In genomic region chr6:133355922-133356321, GRCh38 we compare ENCODE assay signal across 37 cellular contexts.
"Had no signal": no experiment of that assay in that cellular context is flagged by ENCODE, and none has a peak within 500 bp of the region (broad histone marks: within the 10 kb centered on the region; RNA-seq: fewer than 3 reads in every experiment).

No MANE protein-coding gene starts in this region.

- H3K27ac Mint-ChIP-seq: activated B cell treated with CpG ODN at 0.5 μM for 24 hours; activated CD4-positive, alpha-beta memory T cell treated with anti-CD3 and anti-CD28 coated beads for 36 hours; activated CD4-positive, alpha-beta T cell treated with anti-CD3 and anti-CD28 coated beads, Interleukin-2, amount 10 ng/mL, durations not matched to agents 24 days and 14 days; activated CD8-positive, alpha-beta T cell treated with anti-CD3 and anti-CD28 coated beads for 36 hours; activated naive CD4-positive, alpha-beta T cell treated with anti-CD3 and anti-CD28 coated beads, Interleukin-2, amount 10 ng/mL, durations not matched to agents 7 days and 5 days; activated naive CD4-positive, alpha-beta T cell treated with anti-CD3 and anti-CD28 coated beads, Interleukin-2, amount 50 U/mL, for 24 hours; activated naive CD8-positive, alpha-beta T cell; activated naive CD8-positive, alpha-beta T cell treated with anti-CD3 and anti-CD28 coated beads, Interleukin-2, amount 10 ng/mL, durations not matched to agents 7 days and 5 days; activated naive CD8-positive, alpha-beta T cell treated with anti-CD3 and anti-CD28 coated beads, Interleukin-2, amount 50 U/mL, for 24 hours; activated T-cell treated with anti-CD3 and anti-CD28 coated beads, Interleukin-2, amount 50 U/mL, for 72 hours; activated T-helper 1 cell treated with anti-CD3 and anti-CD28 coated beads, Interleukin-12 subunit alpha, Interleukin-12 subunit beta, Interleukin-2, Interleukin-4 antibody, amounts not matched to agents 30 ng/mL and 10 ng/mL and 1 ng/mL, durations not matched to agents 14 hours and 24 hours and 36 hours; activated T-helper 17 cell treated with anti-CD3 and anti-CD28 coated beads, Interleukin-2, amount 50 U/mL, for 72 hours; brain; T-helper 1 cell treated with Interleukin-12 subunit alpha and Interleukin-12 subunit beta and Interleukin-4 antibody, amounts not matched to agents 30 μg/mL and 1 μg/mL, for 36 hours; T-helper 2 cell treated with Interferon-gamma antibody and Interleukin-4, amounts not matched to agents 5 μg/mL and 100 μg/mL, for 36 hours had no signal

- ATAC-seq: activated CD8-positive, alpha-beta T cell treated with anti-CD3 and anti-CD28 coated beads for 36 hours; activated naive CD8-positive, alpha-beta T cell treated with anti-CD3 and anti-CD28 coated beads, Interleukin-2, amount 50 U/mL, for 24 hours; activated T-cell treated with anti-CD3 and anti-CD28 coated beads, Interleukin-2, amount 50 U/mL, for 4 hours; activated T-cell treated with anti-CD3 and anti-CD28 coated beads, Interleukin-2, amount 50 U/mL, for 72 hours; activated T-helper 17 cell treated with anti-CD3 and anti-CD28 coated beads, Interleukin-2, amount 50 U/mL, for 72 hours had no signal

- H3K4me3 Mint-ChIP-seq: activated B cell treated with CpG ODN at 0.5 μM for 24 hours; activated CD4-positive, alpha-beta memory T cell treated with anti-CD3 and anti-CD28 coated beads for 36 hours; activated CD4-positive, alpha-beta T cell treated with anti-CD3 and anti-CD28 coated beads, Interleukin-2, amount 10 ng/mL, durations not matched to agents 24 days and 14 days; activated CD8-positive, alpha-beta T cell treated with anti-CD3 and anti-CD28 coated beads for 36 hours; activated naive CD4-positive, alpha-beta T cell treated with anti-CD3 and anti-CD28 coated beads, Interleukin-2, amount 10 ng/mL, durations not matched to agents 7 days and 5 days; activated naive CD4-positive, alpha-beta T cell treated with anti-CD3 and anti-CD28 coated beads, Interleukin-2, amount 50 U/mL, for 24 hours; activated naive CD8-positive, alpha-beta T cell; activated naive CD8-positive, alpha-beta T cell treated with anti-CD3 and anti-CD28 coated beads, Interleukin-2, amount 10 ng/mL, durations not matched to agents 7 days and 5 days; activated naive CD8-positive, alpha-beta T cell treated with anti-CD3 and anti-CD28 coated beads, Interleukin-2, amount 50 U/mL, for 24 hours; activated T-cell treated with anti-CD3 and anti-CD28 coated beads, Interleukin-2, amount 50 U/mL, for 4 hours; activated T-cell treated with anti-CD3 and anti-CD28 coated beads, Interleukin-2, amount 50 U/mL, for 72 hours; activated T-helper 1 cell treated with anti-CD3 and anti-CD28 coated beads, Interleukin-12 subunit alpha, Interleukin-12 subunit beta, Interleukin-2, Interleukin-4 antibody, amounts not matched to agents 30 ng/mL and 10 ng/mL and 1 ng/mL, durations not matched to agents 14 hours and 24 hours and 36 hours; activated T-helper 17 cell treated with anti-CD3 and anti-CD28 coated beads, Interleukin-2, amount 50 U/mL, for 72 hours; brain; central memory CD8-positive, alpha-beta T cell; T-helper 1 cell treated with Interleukin-12 subunit alpha and Interleukin-12 subunit beta and Interleukin-4 antibody, amounts not matched to agents 30 μg/mL and 1 μg/mL, for 36 hours; T-helper 2 cell treated with Interferon-gamma antibody and Interleukin-4, amounts not matched to agents 5 μg/mL and 100 μg/mL, for 36 hours had no signal

- H3K27me3 ChIP-seq: ascending aorta, cardiac muscle cell had no signal

- H3K9me3 ChIP-seq: ascending aorta had no signal

- H3K27ac ChIP-seq: ascending aorta, cardiac muscle cell, VCaP had no signal

- H3K36me3 ChIP-seq: ascending aorta, cardiac muscle cell had no signal

- H3K4me3 ChIP-seq: ascending aorta, cardiac muscle cell had no signal

- H3K4me1 ChIP-seq: ascending aorta had no signal

- DNase-seq: activated B cell treated with CpG ODN at 0.5 μM for 24 hours; activated CD4-positive, alpha-beta memory T cell treated with anti-CD3 and anti-CD28 coated beads for 36 hours; activated CD4-positive, alpha-beta T cell treated with anti-CD3 and anti-CD28 coated beads for 4 hours; activated CD4-positive, alpha-beta T cell treated with anti-CD3 and anti-CD28 coated beads, Interleukin-2, amount 10 ng/mL, durations not matched to agents 24 days and 14 days; activated CD4-positive, alpha-beta T cell treated with anti-CD3 and anti-CD28 coated beads, Interleukin-2, amount 50 U/mL, for 1 hour; activated CD4-positive, alpha-beta T cell treated with anti-CD3 and anti-CD28 coated beads, Interleukin-2, amount 50 U/mL, for 4 hours; activated CD4-positive, CD25-positive, alpha-beta regulatory T cell treated with anti-CD3 and anti-CD28 coated beads, Interleukin-2, amount 50 U/mL, for 72 hours; activated CD8-positive, alpha-beta memory T cell treated with anti-CD3 and anti-CD28 coated beads, Interleukin-2, amount 50 U/mL, for 4 hours; activated CD8-positive, alpha-beta T cell treated with anti-CD3 and anti-CD28 coated beads for 36 hours; activated effector memory CD4-positive, alpha-beta T cell treated with anti-CD3 and anti-CD28 coated beads, Interleukin-2, amount 50 U/mL, for 16 hours; activated gamma-delta T cell treated with Interleukin-2 at 50 U/mL for 16 hours; activated naive CD4-positive, alpha-beta T cell; activated naive CD4-positive, alpha-beta T cell treated with anti-CD3 and anti-CD28 coated beads, Interleukin-2, amount 10 ng/mL, durations not matched to agents 7 days and 5 days; activated naive CD8-positive, alpha-beta T cell treated with anti-CD3 and anti-CD28 coated beads, Interleukin-2, amount 10 ng/mL, durations not matched to agents 7 days and 5 days; activated naive CD8-positive, alpha-beta T cell treated with anti-CD3 and anti-CD28 coated beads, Interleukin-2, amount 50 U/mL, for 24 hours; activated T-cell treated with anti-CD3 and anti-CD28 coated beads for 4 hours; activated T-cell treated with anti-CD3 and anti-CD28 coated beads, Interleukin-2, amount 50 U/mL, for 1 hour; activated T-cell treated with anti-CD3 and anti-CD28 coated beads, Interleukin-2, amount 50 U/mL, for 4 hours; activated T-cell treated with anti-CD3 and anti-CD28 coated beads, Interleukin-2, amount 50 U/mL, for 72 hours; amygdala; anterior cingulate cortex; caudate nucleus; cerebellar nuclear complex; T-helper 1 cell; T-helper 2 cell; T-helper 9 cell had no signal

- H3K36me3 Mint-ChIP-seq: activated CD4-positive, alpha-beta memory T cell treated with anti-CD3 and anti-CD28 coated beads for 36 hours; activated naive CD4-positive, alpha-beta T cell treated with anti-CD3 and anti-CD28 coated beads, Interleukin-2, amount 10 ng/mL, durations not matched to agents 7 days and 5 days; activated naive CD4-positive, alpha-beta T cell treated with anti-CD3 and anti-CD28 coated beads, Interleukin-2, amount 50 U/mL, for 24 hours; activated naive CD8-positive, alpha-beta T cell; activated naive CD8-positive, alpha-beta T cell treated with anti-CD3 and anti-CD28 coated beads, Interleukin-2, amount 10 ng/mL, durations not matched to agents 7 days and 5 days; brain had no signal

- H3K9me3 Mint-ChIP-seq: activated B cell treated with CpG ODN at 0.5 μM for 24 hours; activated CD4-positive, alpha-beta memory T cell treated with anti-CD3 and anti-CD28 coated beads for 36 hours; activated CD4-positive, alpha-beta T cell treated with anti-CD3 and anti-CD28 coated beads, Interleukin-2, amount 10 ng/mL, durations not matched to agents 24 days and 14 days; activated CD8-positive, alpha-beta T cell treated with anti-CD3 and anti-CD28 coated beads for 36 hours; activated naive CD4-positive, alpha-beta T cell treated with anti-CD3 and anti-CD28 coated beads, Interleukin-2, amount 10 ng/mL, durations not matched to agents 7 days and 5 days; activated naive CD4-positive, alpha-beta T cell treated with anti-CD3 and anti-CD28 coated beads, Interleukin-2, amount 50 U/mL, for 24 hours; activated naive CD8-positive, alpha-beta T cell treated with anti-CD3 and anti-CD28 coated beads, Interleukin-2, amount 10 ng/mL, durations not matched to agents 7 days and 5 days; activated naive CD8-positive, alpha-beta T cell treated with anti-CD3 and anti-CD28 coated beads, Interleukin-2, amount 50 U/mL, for 24 hours; activated T-cell treated with anti-CD3 and anti-CD28 coated beads, Interleukin-2, amount 50 U/mL, for 4 hours; activated T-helper 1 cell treated with anti-CD3 and anti-CD28 coated beads, Interleukin-12 subunit alpha, Interleukin-12 subunit beta, Interleukin-2, Interleukin-4 antibody, amounts not matched to agents 30 ng/mL and 10 ng/mL and 1 ng/mL, durations not matched to agents 14 hours and 24 hours and 36 hours; activated T-helper 17 cell treated with anti-CD3 and anti-CD28 coated beads, Interleukin-2, amount 50 U/mL, for 72 hours; brain; central memory CD8-positive, alpha-beta T cell; T-helper 1 cell treated with Interleukin-12 subunit alpha and Interleukin-12 subunit beta and Interleukin-4 antibody, amounts not matched to agents 30 μg/mL and 1 μg/mL, for 36 hours; T-helper 2 cell treated with Interferon-gamma antibody and Interleukin-4, amounts not matched to agents 5 μg/mL and 100 μg/mL, for 36 hours had no signal

- H3K4me1 Mint-ChIP-seq: activated B cell treated with CpG ODN at 0.5 μM for 24 hours; activated CD4-positive, alpha-beta T cell treated with anti-CD3 and anti-CD28 coated beads, Interleukin-2, amount 10 ng/mL, durations not matched to agents 24 days and 14 days; activated naive CD4-positive, alpha-beta T cell treated with anti-CD3 and anti-CD28 coated beads, Interleukin-2, amount 10 ng/mL, durations not matched to agents 7 days and 5 days; activated naive CD4-positive, alpha-beta T cell treated with anti-CD3 and anti-CD28 coated beads, Interleukin-2, amount 50 U/mL, for 24 hours; activated naive CD8-positive, alpha-beta T cell treated with anti-CD3 and anti-CD28 coated beads, Interleukin-2, amount 10 ng/mL, durations not matched to agents 7 days and 5 days; activated naive CD8-positive, alpha-beta T cell treated with anti-CD3 and anti-CD28 coated beads, Interleukin-2, amount 50 U/mL, for 24 hours; activated T-helper 17 cell treated with anti-CD3 and anti-CD28 coated beads, Interleukin-2, amount 50 U/mL, for 72 hours; central memory CD8-positive, alpha-beta T cell had no signal

- H3K27me3 Mint-ChIP-seq: activated CD4-positive, alpha-beta memory T cell treated with anti-CD3 and anti-CD28 coated beads for 36 hours; activated CD4-positive, alpha-beta T cell treated with anti-CD3 and anti-CD28 coated beads, Interleukin-2, amount 10 ng/mL, durations not matched to agents 24 days and 14 days; activated naive CD4-positive, alpha-beta T cell treated with anti-CD3 and anti-CD28 coated beads, Interleukin-2, amount 10 ng/mL, durations not matched to agents 7 days and 5 days; activated naive CD4-positive, alpha-beta T cell treated with anti-CD3 and anti-CD28 coated beads, Interleukin-2, amount 50 U/mL, for 24 hours; activated naive CD8-positive, alpha-beta T cell treated with anti-CD3 and anti-CD28 coated beads, Interleukin-2, amount 10 ng/mL, durations not matched to agents 7 days and 5 days; activated T-helper 17 cell treated with anti-CD3 and anti-CD28 coated beads, Interleukin-2, amount 50 U/mL, for 72 hours; brain; central memory CD8-positive, alpha-beta T cell had no signal
